In the genomic region with DNA sequence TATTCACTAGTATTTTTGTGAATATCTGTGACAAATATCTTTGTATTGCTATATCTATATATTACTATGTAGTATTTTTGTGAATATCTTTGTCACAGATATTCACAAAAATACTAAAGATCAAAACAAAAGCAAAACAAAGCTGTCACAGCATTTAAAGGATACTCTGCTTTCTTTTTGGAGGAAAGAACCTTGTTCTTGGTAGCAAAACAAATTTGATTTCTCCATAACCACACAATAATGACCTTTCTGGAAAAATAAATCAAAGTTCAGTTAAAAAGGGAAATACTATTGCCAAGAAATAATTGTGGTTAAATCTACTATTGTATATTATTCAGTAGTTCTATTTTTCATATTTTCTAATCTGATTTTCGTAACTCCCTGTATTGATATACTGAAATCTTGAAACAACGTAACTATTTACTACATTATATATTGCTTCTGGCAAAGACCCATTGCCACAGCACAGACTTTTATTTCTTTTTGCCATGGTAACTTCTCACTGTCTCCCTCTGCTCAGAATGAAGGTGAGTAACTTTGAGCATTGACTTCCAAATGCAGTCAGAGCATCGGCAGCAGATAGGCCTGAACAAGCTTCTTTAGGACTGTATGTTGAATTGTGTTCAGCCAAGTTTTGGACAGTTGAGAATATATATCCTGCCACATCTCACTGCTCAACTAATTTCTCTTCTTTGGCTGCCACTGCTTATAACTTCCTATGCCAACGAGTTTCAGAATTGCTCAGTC, we compare ENCODE assay signal across 17 cellular contexts.
"Had no signal": no experiment of that assay in that cellular context is flagged by ENCODE, and none has a peak within 500 bp of the region (broad histone marks: within the 10 kb centered on the region; RNA-seq: fewer than 3 reads in every experiment).

No MANE protein-coding gene starts in this region.

- DNase-seq: activated CD4-positive, alpha-beta T cell treated with anti-CD3 and anti-CD28 coated beads for 4 hours; activated CD8-positive, alpha-beta memory T cell treated with anti-CD3 and anti-CD28 coated beads, Interleukin-2, amount 50 U/mL, for 4 hours; activated CD8-positive, alpha-beta T cell treated with anti-CD3 and anti-CD28 coated beads for 36 hours; activated gamma-delta T cell treated with Interleukin-2 at 50 U/mL for 16 hours; activated naive CD4-positive, alpha-beta T cell treated with anti-CD3 and anti-CD28 coated beads, Interleukin-2, amount 10 ng/mL, durations not matched to agents 7 days and 5 days; activated naive CD8-positive, alpha-beta T cell treated with anti-CD3 and anti-CD28 coated beads for 36 hours; activated T-cell treated with anti-CD3 and anti-CD28 coated beads, Interleukin-2, amount 50 U/mL, for 72 hours; body of pancreas; KG1; NCI-H1048; NCI-H1930; NCI-H2171; NCI-H226; NCI-H510A; NK-92 treated with Interleukin-12 subunit alpha and Interleukin-12 subunit beta, amount 100 ng/mL, for 24 hours; OCI-M1; RPMI8226 had no signal

- H3K4me1 ChIP-seq: body of pancreas had no signal

- H3K27me3 ChIP-seq: body of pancreas had no signal

- H3K27ac ChIP-seq: body of pancreas had no signal

- H3K4me3 ChIP-seq: body of pancreas had no signal

- H3K9me3 ChIP-seq: body of pancreas had no signal
